ENCODE assay signal across 29 cellular contexts in genomic region chr10:132837905-132838304, GRCh38. TPM values are rescaled to one million over a fixed set of nuclear protein-coding genes. Genes with fewer than 3 reads are reported as not detected.
DNase-seq lines count a peak whose midpoint lies in the region; ATAC-seq and TF ChIP-seq lines count a peak whose summit lies in the region.
"Had no signal": no experiment of that assay in that cellular context is flagged by ENCODE, and none has a peak within 500 bp of the region (broad histone marks: within the 10 kb centered on the region; RNA-seq: fewer than 3 reads in every experiment).

No MANE protein-coding gene starts in this region.

- peaks cover 0 to 6% (median 2%) of the 10 kb centered on the region in 4 donors for H3K27me3 ChIP-seq in upper lobe of left lung

- no peaks in the 10 kb centered on the region for H3K4me1 Mint-ChIP-seq in natural killer cell treated with Interleukin-12 subunit alpha and Interleukin-12 subunit beta and Interleukin-15 and Interleukin-18, amount 100 ng/mL, for 72 hours (ENCODE audit: low read depth in 2 of 2)
- H3K4me1 Mint-ChIP-seq: activated naive CD4-positive, alpha-beta T cell treated with anti-CD3 and anti-CD28 coated beads, Interleukin-2, amount 10 ng/mL, durations not matched to agents 7 days and 5 days; neural progenitor cell had no signal

- no peak for TF ChIP-seq EP300 in upper lobe of left lung (IDR thresholded peaks at IDR 0.05)

- no peak overlapping the region for H3K4me3 Mint-ChIP-seq in natural killer cell treated with Interleukin-12 subunit alpha and Interleukin-12 subunit beta and Interleukin-15 and Interleukin-18, amount 100 ng/mL, for 72 hours
- H3K4me3 Mint-ChIP-seq: activated naive CD4-positive, alpha-beta T cell treated with anti-CD3 and anti-CD28 coated beads, Interleukin-2, amount 10 ng/mL, durations not matched to agents 7 days and 5 days; IgD-negative memory B cell; T-cell had no signal

- no peak overlapping the region for H3K27ac ChIP-seq in upper lobe of left lung
- H3K27ac ChIP-seq: coronary artery, heart left ventricle, neural progenitor cell had no signal

- peak; percentile 64 for DNase-seq in Right ventricle myocardium inferior (ENCODE audit: missing footprints)
- DNase-seq in left cardiac atrium: no peak
- peak; percentile 22 for DNase-seq in astrocyte of the hippocampus (ENCODE audit: low read depth, low spot score)
- peak; percentile 44 for DNase-seq in natural killer cell treated with Interleukin-12 subunit alpha and Interleukin-12 subunit beta and Interleukin-15 and Interleukin-18, amount 100 ng/mL, for 72 hours (ENCODE audit: low spot score)
- DNase-seq in upper lobe of left lung: peak in 1 of 2 donors; percentile 82
- DNase-seq in HUDEP-2 (lab: John Stamatoyannopoulos, UW; ENCODE audit: unreplicated experiment in 76 of 76): no peak
- no peak for DNase-seq in COLO668 (lab: John Stamatoyannopoulos, UW; ENCODE audit: unreplicated experiment)
- DNase-seq: 8988T; activated CD4-positive, alpha-beta T cell treated with anti-CD3 and anti-CD28 coated beads, Interleukin-2, amount 50 U/mL, for 4 hours; activated CD8-positive, alpha-beta memory T cell treated with anti-CD3 and anti-CD28 coated beads, Interleukin-2, amount 50 U/mL, for 48 hours; activated naive CD4-positive, alpha-beta T cell treated with anti-CD3 and anti-CD28 coated beads, Interleukin-2, amount 10 ng/mL, durations not matched to agents 7 days and 5 days; AML-193; amniotic stem cell; DMS79; GDM1; heart left ventricle; mammary epithelial cell; NCI-H1092; NCI-H187 treated with DMSO at 0.1 percent for 48 hours; NCI-H526; stimulated activated naive CD4-positive, alpha-beta T cell treated with Interleukin-2 at 50 U/mL for 16 hours had no signal

- no peak for TF ChIP-seq POLR2A in upper lobe of left lung (IDR thresholded peaks at IDR 0.05)

- H3K9me3 ChIP-seq in upper lobe of left lung: peaks cover 8 to 18% (median 15%) of the 10 kb centered on the region in 4 donors

- H3K36me3 Mint-ChIP-seq in natural killer cell treated with Interleukin-12 subunit alpha and Interleukin-12 subunit beta and Interleukin-15 and Interleukin-18, amount 100 ng/mL, for 72 hours: peaks cover 9% of the 10 kb centered on the region
- H3K36me3 Mint-ChIP-seq: activated naive CD4-positive, alpha-beta T cell treated with anti-CD3 and anti-CD28 coated beads, Interleukin-2, amount 10 ng/mL, durations not matched to agents 7 days and 5 days; T-cell had no signal

- ATAC-seq in Right ventricle myocardium inferior (no peak), left cardiac atrium (no peak), upper lobe of left lung (ENCODE audit: low FRiP score in 2 of 2) (peak; percentile 13 to 52), GM18861 (IDR thresholded peaks at IDR 0.05; ENCODE audit: unreplicated experiment) (no peak)
- ATAC-seq in natural killer cell treated with Interleukin-12 subunit alpha and Interleukin-12 subunit beta and Interleukin-15 and Interleukin-18, amount 100 ng/mL, for 72 hours: peak in 1 of 2 donors; percentile 39
- ATAC-seq: esophagus mucosa, heart left ventricle, T-cell had no signal

- H3K27me3 Mint-ChIP-seq in natural killer cell treated with Interleukin-12 subunit alpha and Interleukin-12 subunit beta and Interleukin-15 and Interleukin-18, amount 100 ng/mL, for 72 hours: peaks cover 8 to 9% of the 10 kb centered on the region in 2 donors
- H3K27me3 Mint-ChIP-seq: activated naive CD4-positive, alpha-beta T cell treated with anti-CD3 and anti-CD28 coated beads, Interleukin-2, amount 10 ng/mL, durations not matched to agents 7 days and 5 days had no signal

- intact Hi-C loops in Right ventricle myocardium inferior (cut with DNase I) (loop anchor here (2.0 to 10.0 kb wide), 2 partner anchors 287 to 487 kb away; no protein-coding TSS in a partner anchor), left cardiac atrium (cut with DNase I) (loop anchor here (5.0 to 10.0 kb wide), 2 partner anchors 284 to 287 kb away; no protein-coding TSS in a partner anchor)

- no peak for TF ChIP-seq CTCF in upper lobe of left lung (IDR thresholded peaks at IDR 0.05)

- 81 to 90% methylated on average over 19 to 21 of the region's 21 CpGs for WGBS in upper lobe of left lung, 2 donors

- no peaks in the 10 kb centered on the region for H3K36me3 ChIP-seq in upper lobe of left lung
- H3K36me3 ChIP-seq: heart left ventricle, neural progenitor cell had no signal

- no peak overlapping the region for H3K27ac Mint-ChIP-seq in natural killer cell treated with Interleukin-12 subunit alpha and Interleukin-12 subunit beta and Interleukin-15 and Interleukin-18, amount 100 ng/mL, for 72 hours
- H3K27ac Mint-ChIP-seq: activated naive CD4-positive, alpha-beta T cell treated with anti-CD3 and anti-CD28 coated beads, Interleukin-2, amount 10 ng/mL, durations not matched to agents 7 days and 5 days; neural progenitor cell; T-cell had no signal

- H3K4me1 ChIP-seq in upper lobe of left lung: peaks cover 0 to 5% (median 0%) of the 10 kb centered on the region in 4 donors
- H3K4me1 ChIP-seq: neural progenitor cell had no signal

- no peak overlapping the region for H3K4me3 ChIP-seq in upper lobe of left lung
- H3K4me3 ChIP-seq: coronary artery, heart left ventricle, neural progenitor cell had no signal

- peaks cover 7% of the 10 kb centered on the region for H3K9me3 Mint-ChIP-seq in natural killer cell treated with Interleukin-12 subunit alpha and Interleukin-12 subunit beta and Interleukin-15 and Interleukin-18, amount 100 ng/mL, for 72 hours

RNA-seq across cellular contexts. Expression of gene NKX6-2, which starts 52.0 kb away (rescaled TPM):
- not detected for total RNA-seq in Right ventricle myocardium inferior
- total RNA-seq in left cardiac atrium: not detected
- total RNA-seq in natural killer cell treated with Interleukin-12 subunit alpha and Interleukin-12 subunit beta and Interleukin-15 and Interleukin-18, amount 100 ng/mL, for 72 hours: not detected
- not detected for total RNA-seq in upper lobe of left lung
- total RNA-seq: bronchial epithelial cell, heart left ventricle, mammary epithelial cell, SK-MEL-5, T-cell had no signal

Comparison
In these comparisons a context has a peak if more than half of its experiments do, and no peak if none do; other contexts are left out.
1. DNase-seq: peak in Right ventricle myocardium inferior (single experiment), astrocyte of the hippocampus (single experiment) and natural killer cell treated with Interleukin-12 subunit alpha and Interleukin-12 subunit beta and Interleukin-15 and Interleukin-18, amount 100 ng/mL, for 72 hours (single experiment); none in left cardiac atrium (single experiment), HUDEP-2 (0 of 76) and COLO668 (single experiment).
2. ATAC-seq: peak in upper lobe of left lung (2 of 2); none in Right ventricle myocardium inferior (single experiment), left cardiac atrium (0 of 2) and GM18861 (single experiment).